9 cellular contexts compared by ENCODE assay signal in genomic region chr13:67752741-67753140, GRCh38.
"Had no signal": no experiment of that assay in that cellular context is flagged by ENCODE, and none has a peak within 500 bp of the region (broad histone marks: within the 10 kb centered on the region; RNA-seq: fewer than 3 reads in every experiment).

No MANE protein-coding gene starts in this region.

- H3K9me3 ChIP-seq: HAP-1 had no signal

- FAIRE-seq: HTR-8/SVneo, K562 had no signal

- H3K4me3 ChIP-seq: HAP-1, K562 had no signal

- ATAC-seq: HCT116, K562 had no signal

- H3K27ac ChIP-seq: HL-60 had no signal

- H3K36me3 ChIP-seq: HAP-1 had no signal

- DNase-seq: GOT3, H7, HFFc6, IMR-90 had no signal
